ENCODE assay signal across 9 cellular contexts in the genomic region with DNA sequence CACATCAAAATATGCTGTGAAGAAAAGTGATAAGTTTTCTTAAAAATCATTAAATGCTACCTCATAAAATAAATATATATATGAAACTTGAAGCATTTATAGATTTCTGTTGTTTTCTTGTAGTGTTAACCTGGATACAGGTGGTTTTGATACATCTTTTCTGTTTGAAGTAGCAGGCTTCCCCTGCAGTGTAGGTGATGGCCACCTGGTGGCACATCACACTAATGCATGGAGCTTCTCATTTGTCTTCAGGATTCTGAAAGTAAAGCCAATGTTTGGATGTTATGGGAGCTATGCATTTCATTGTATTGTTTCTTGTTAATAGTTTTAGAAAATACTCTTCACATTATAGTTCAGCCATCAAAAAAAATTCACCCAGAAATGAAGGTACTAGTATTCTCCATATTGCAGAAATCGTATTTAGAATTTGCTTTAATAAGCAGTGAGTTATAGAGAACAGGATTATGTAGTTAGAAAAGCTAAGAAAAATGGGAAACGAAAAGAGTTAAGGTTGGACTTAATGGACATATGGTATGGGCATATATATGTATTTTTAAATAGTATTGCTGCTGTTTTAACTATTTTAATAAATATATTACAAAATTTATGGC. TPM values are rescaled to one million over a fixed set of nuclear protein-coding genes. Genes with fewer than 3 reads are reported as not detected.
DNase-seq lines count a peak whose midpoint lies in the region; ATAC-seq and TF ChIP-seq lines count a peak whose summit lies in the region.
"Had no signal": no experiment of that assay in that cellular context is flagged by ENCODE, and none has a peak within 500 bp of the region (broad histone marks: within the 10 kb centered on the region; RNA-seq: fewer than 3 reads in every experiment).

No MANE protein-coding gene starts in this region.

- peaks cover 4% of the 10 kb centered on the region for H3K36me3 Mint-ChIP-seq in endothelial cell (ENCODE audit: low read depth, unreplicated experiment)

- TF ChIP-seq CTCF in Peyer's patch (IDR thresholded peaks at IDR 0.05): peak in 4 of 6 experiments; percentile 28 to 67 (median 62)
- TF ChIP-seq CTCF in endothelial cell (IDR thresholded peaks at IDR 0.05; ENCODE audit: unreplicated experiment): peak; percentile 79

- H3K27ac ChIP-seq in Peyer's patch: no peak overlapping the region

- no peaks in the 10 kb centered on the region for H3K27me3 ChIP-seq in Peyer's patch

- no peaks in the 10 kb centered on the region for H3K4me1 ChIP-seq in Peyer's patch

- peaks cover 0 to 15% (median 0%) of the 10 kb centered on the region in 3 donors for H3K36me3 ChIP-seq in Peyer's patch

- no peak overlapping the region for H3K4me3 ChIP-seq in Peyer's patch

- H3K4me1 Mint-ChIP-seq in endothelial cell (ENCODE audit: unreplicated experiment): peaks cover 6% of the 10 kb centered on the region

- H3K27me3 Mint-ChIP-seq in endothelial cell (ENCODE audit: unreplicated experiment): no peaks in the 10 kb centered on the region
- H3K27me3 Mint-ChIP-seq: activated naive CD4-positive, alpha-beta T cell treated with anti-CD3 and anti-CD28 coated beads, Interleukin-2, amount 50 U/mL, for 24 hours had no signal

- ATAC-seq in GM19468 (IDR thresholded peaks at IDR 0.05; ENCODE audit: extremely low read depth, unreplicated experiment): peak; percentile 80
- peak; percentile 86 for ATAC-seq in HG03469 (IDR thresholded peaks at IDR 0.05; ENCODE audit: unreplicated experiment)

- no peak for TF ChIP-seq POLR2A in Peyer's patch (IDR thresholded peaks at IDR 0.05)

- H3K9me3 ChIP-seq in Peyer's patch: no peaks in the 10 kb centered on the region

- H3K9me3 Mint-ChIP-seq in endothelial cell (ENCODE audit: unreplicated experiment): no peaks in the 10 kb centered on the region
- H3K9me3 Mint-ChIP-seq: activated naive CD4-positive, alpha-beta T cell treated with anti-CD3 and anti-CD28 coated beads, Interleukin-2, amount 50 U/mL, for 24 hours had no signal

- peak; percentile 45 for DNase-seq in NCI-H2227 (lab: John Stamatoyannopoulos, UW; ENCODE audit: unreplicated experiment)
- DNase-seq in NCI-H2227 treated with DMSO at 0.1 percent for 48 hours (lab: John Stamatoyannopoulos, UW): no peak
- no peak for DNase-seq in Peyer's patch
- DNase-seq in endothelial cell (ENCODE audit: low spot score): peak; percentile 26
- peak; percentile 33 for DNase-seq in renal cortical epithelial cell (ENCODE audit: low read depth)
- DNase-seq in medulla oblongata (ENCODE audit: extremely low spot score): no peak

- H3K4me3 Mint-ChIP-seq in endothelial cell (ENCODE audit: unreplicated experiment): no peak overlapping the region
- H3K4me3 Mint-ChIP-seq: activated naive CD4-positive, alpha-beta T cell treated with anti-CD3 and anti-CD28 coated beads, Interleukin-2, amount 50 U/mL, for 24 hours had no signal

- H3K27ac Mint-ChIP-seq in endothelial cell (ENCODE audit: unreplicated experiment): no peak overlapping the region
- H3K27ac Mint-ChIP-seq: activated naive CD4-positive, alpha-beta T cell treated with anti-CD3 and anti-CD28 coated beads, Interleukin-2, amount 50 U/mL, for 24 hours had no signal

RNA-seq across cellular contexts. Expression of a gene that starts 18.7 kb away (rescaled TPM):
- total RNA-seq in Peyer's patch (1 to 10 TPM; 1.8 to 5.0 (median 3.5) TPM), endothelial cell (ENCODE audit: unreplicated experiment) (3.6 TPM), renal cortical epithelial cell (16.1 and 24.0 TPM in 2 replicates)

RNA-seq across cellular contexts. Expression of a gene that starts 24.4 kb away (rescaled TPM):
- total RNA-seq in Peyer's patch: 10 to 100 TPM in 2 of 4 donors, 1 to 10 TPM in 2; 4.9 to 30.5 (median 11.4) TPM
- total RNA-seq in endothelial cell (ENCODE audit: unreplicated experiment): 8.8 TPM
- total RNA-seq in renal cortical epithelial cell: 18.0 and 29.3 TPM in 2 replicates

Comparison
In these comparisons a context has a peak if more than half of its experiments do, and no peak if none do; other contexts are left out.
1. DNase-seq: peak in NCI-H2227 (single experiment), endothelial cell (single experiment) and renal cortical epithelial cell (single experiment); none in NCI-H2227 treated with DMSO at 0.1 percent for 48 hours (single experiment), Peyer's patch (0 of 3) and medulla oblongata (single experiment).